8 cellular contexts compared by ENCODE assay signal in the genomic region with DNA sequence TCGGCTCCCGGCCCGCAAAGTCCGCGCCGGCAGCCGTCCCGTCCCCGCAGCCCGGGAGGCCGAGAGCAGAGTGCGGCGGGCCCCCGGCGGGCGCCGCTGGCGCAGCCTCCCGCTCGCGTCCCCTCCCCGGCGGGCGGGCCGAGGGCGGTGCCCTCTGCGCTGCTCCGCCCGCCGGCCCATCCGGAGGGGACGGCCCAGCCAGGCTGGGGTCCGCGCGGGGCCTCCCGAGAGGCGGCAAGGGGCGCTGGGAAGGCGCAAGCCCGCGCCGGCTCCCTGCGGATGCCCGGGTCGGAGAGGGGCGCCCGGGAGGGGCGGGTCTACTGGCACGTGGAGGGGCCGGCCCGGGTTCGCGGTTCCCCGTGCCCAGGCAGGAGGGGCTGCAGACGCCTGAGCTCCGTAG. TPM values are rescaled to one million over a fixed set of nuclear protein-coding genes. Genes with fewer than 3 reads are reported as not detected.
DNase-seq lines count a peak whose midpoint lies in the region; ATAC-seq, FAIRE-seq and TF ChIP-seq lines count a peak whose summit lies in the region.

Gene CLCN2 (minus strand): TSS at position 74 of the 400 bp plus-strand sequence. CDS start 126 bp downstream, outside the sequence.
Gene POLR2H (plus strand): TSS at position 179 of the 400 bp plus-strand sequence. CDS start 1,783 bp downstream, outside the sequence.

- no peaks in the 10 kb centered on the region for H3K27me3 ChIP-seq in AG04450 (ENCODE audit: control insufficient read depth, insufficient read depth, low read length)
- H3K27me3 ChIP-seq in OCI-LY1 (ENCODE audit: insufficient read depth, low read length), result peaks cover 5% of the 10 kb centered on the region; the same call in 1 of the 2 replicates
- no peaks in the 10 kb centered on the region for H3K27me3 ChIP-seq in osteoblast (ENCODE audit: insufficient read depth, low read length)

- H3K36me3 Mint-ChIP-seq in activated naive CD4-positive, alpha-beta T cell treated with anti-CD3 and anti-CD28 coated beads, Interleukin-2, amount 10 ng/mL, durations not matched to agents 7 days and 5 days, result peaks cover 20% of the 10 kb centered on the region

- H3K4me3 ChIP-seq in AG04450 (ENCODE audit: low read depth, low read length), result peak within 1 kb of the TSS; percentile 81
- H3K4me3 ChIP-seq in OCI-LY1 (ENCODE audit: low read depth, low read length, poor library complexity, severe bottlenecking), result peak within 1 kb of the TSS; percentile 84
- peak within 1 kb of the TSS; percentile 90 for H3K4me3 ChIP-seq in osteoblast (ENCODE audit: insufficient read depth, low read length)

- peaks cover 31% of the 10 kb centered on the region for H3K4me1 Mint-ChIP-seq in activated naive CD4-positive, alpha-beta T cell treated with anti-CD3 and anti-CD28 coated beads, Interleukin-2, amount 10 ng/mL, durations not matched to agents 7 days and 5 days

- no peaks in the 10 kb centered on the region for H3F3A ChIP-seq in OCI-LY1 (ENCODE audit: insufficient read depth, low read length)

- H3K27ac Mint-ChIP-seq in activated naive CD4-positive, alpha-beta T cell treated with anti-CD3 and anti-CD28 coated beads, Interleukin-2, amount 10 ng/mL, durations not matched to agents 7 days and 5 days, result peak within 1 kb of the TSS; percentile 92

- no peaks in the 10 kb centered on the region for H3K9me3 ChIP-seq in AG04450 (ENCODE audit: control insufficient read depth, insufficient read depth, low read length)
- H3K9me3 ChIP-seq in OCI-LY1 (ENCODE audit: low read length), result no peaks in the 10 kb centered on the region
- H3K9me3 ChIP-seq in osteoblast (ENCODE audit: low read depth, low read length), result no peaks in the 10 kb centered on the region

- H3K9me3 Mint-ChIP-seq in activated naive CD4-positive, alpha-beta T cell treated with anti-CD3 and anti-CD28 coated beads, Interleukin-2, amount 10 ng/mL, durations not matched to agents 7 days and 5 days, result no peaks in the 10 kb centered on the region

- peaks cover 29% of the 10 kb centered on the region for H3K27me3 Mint-ChIP-seq in activated naive CD4-positive, alpha-beta T cell treated with anti-CD3 and anti-CD28 coated beads, Interleukin-2, amount 10 ng/mL, durations not matched to agents 7 days and 5 days

- POLR2A ChIA-PET in AG04450 (lab: Yijun Ruan, JAX), result interaction anchor here (0.7 to 1.3 kb wide), 3 partner anchors 46 to 1649 kb away, joined by 3 to 4 read pairs (median 4); no protein-coding TSS in a partner anchor

- TF ChIP-seq CTCF in AG04450 (IDR thresholded peaks at IDR 0.05; ENCODE audit: low read depth, low read length), result no peak
- TF ChIP-seq CTCF in OCI-LY1 (IDR thresholded peaks at IDR 0.05; ENCODE audit: low read length), result no peak
- TF ChIP-seq CTCF in osteoblast (IDR thresholded peaks at IDR 0.05; ENCODE audit: extremely low read depth, low read depth, low read length), result no peak

- CTCF ChIA-PET in AG04450 (lab: Charles Lee), result interaction anchor here (1.6 to 1.8 kb wide), 2 partner anchors 8 to 10 kb away, joined by 6 to 12 read pairs; no protein-coding TSS in a partner anchor
- CTCF ChIA-PET in activated naive CD4-positive, alpha-beta T cell treated with anti-CD3 and anti-CD28 coated beads, Interleukin-2, amount 10 ng/mL, durations not matched to agents 7 days and 5 days (lab: Charles Lee), result interaction anchor here (1.1 to 2.0 kb wide), 3 partner anchors 9 to 181 kb away, joined by 3 to 6 read pairs (median 3); no protein-coding TSS in a partner anchor

- intact Hi-C loops in head of caudate nucleus (cut with DNase I), result no loop called here

- no peak for DNase-seq in AG04450 (ENCODE audit: low read depth, low spot score)
- DNase-seq in activated naive CD4-positive, alpha-beta T cell treated with anti-CD3 and anti-CD28 coated beads, Interleukin-2, amount 10 ng/mL, durations not matched to agents 7 days and 5 days, result peak; percentile 70
- DNase-seq in head of caudate nucleus, result peak in 40 of 42 donors; percentile 46 to 85 (median 72)
- DNase-seq in osteoblast (ENCODE audit: insufficient read length, low spot score, missing footprints), result peak; percentile 94
- peak; percentile 84 for DNase-seq in urothelium cell line (ENCODE audit: low spot score)

- H3K79me2 ChIP-seq in OCI-LY1 (ENCODE audit: insufficient read depth, low read length), result no peaks in the 10 kb centered on the region
- peaks cover 30% of the 10 kb centered on the region for H3K79me2 ChIP-seq in osteoblast (ENCODE audit: insufficient read depth, low read length)

- no peaks in the 10 kb centered on the region for H3K9me2 ChIP-seq in OCI-LY1 (ENCODE audit: low read depth, low read length)

- H2AFZ ChIP-seq in OCI-LY1 (ENCODE audit: low read length) (no peak within 1 kb of the TSS), osteoblast (ENCODE audit: low read length) (peak within 1 kb of the TSS; percentile 88)

- H3K9ac ChIP-seq in OCI-LY1 (ENCODE audit: low read length), result peak within 1 kb of the TSS; percentile 70

- H3K4me3 Mint-ChIP-seq in activated naive CD4-positive, alpha-beta T cell treated with anti-CD3 and anti-CD28 coated beads, Interleukin-2, amount 10 ng/mL, durations not matched to agents 7 days and 5 days, result peak within 1 kb of the TSS; percentile 91

- H3K4me2 ChIP-seq in OCI-LY1 (ENCODE audit: low read length) (peak within 1 kb of the TSS; percentile 83), osteoblast (ENCODE audit: insufficient read depth, low read length) (peak within 1 kb of the TSS; percentile 94)

- H4K20me1 ChIP-seq in OCI-LY1 (ENCODE audit: insufficient read depth, low read length) (no peaks in the 10 kb centered on the region), osteoblast (ENCODE audit: insufficient read depth, low read length) (peaks cover 7% of the 10 kb centered on the region)

- H3K36me3 ChIP-seq in OCI-LY1 (ENCODE audit: insufficient read depth, low read length), result peaks cover 16% of the 10 kb centered on the region
- peaks cover 14% of the 10 kb centered on the region for H3K36me3 ChIP-seq in osteoblast (ENCODE audit: insufficient read depth, low read length)

- H3K4me1 ChIP-seq in OCI-LY1 (ENCODE audit: insufficient read depth, low read length, severe bottlenecking) (peaks cover 19% of the 10 kb centered on the region), osteoblast (ENCODE audit: insufficient read depth, low read length) (peaks cover 19% of the 10 kb centered on the region)

- FAIRE-seq in urothelium cell line (lab: Jason Lieb, UNC), result peak; percentile 40

- ATAC-seq in GM18519 (IDR thresholded peaks at IDR 0.05; ENCODE audit: low FRiP score, unreplicated experiment) (peak; percentile 30), HG03095 (IDR thresholded peaks at IDR 0.05; ENCODE audit: unreplicated experiment) (peak; percentile 40)

- H3K27ac ChIP-seq in AG04450 (ENCODE audit: low read depth, low read length) (peak within 1 kb of the TSS; percentile 73), OCI-LY1 (ENCODE audit: low read depth, low read length, poor library complexity, severe bottlenecking) (peak within 1 kb of the TSS; percentile 17), osteoblast (ENCODE audit: low read depth, low read length) (peak within 1 kb of the TSS; percentile 96)

RNA-seq across cellular contexts. Expression of gene CLCN2, which starts in this region (rescaled TPM):
- polyA plus RNA-seq in AG04450 (2011; rRNA removed), result 1.7 and 2.1 TPM in 2 replicates
- 6.6 and 7.0 TPM in 2 replicates for polyA minus RNA-seq in AG04450 (2011; rRNA and poly(A)+ RNA removed)
- 3.2 and 4.3 TPM in 2 replicates for total RNA-seq in osteoblast

RNA-seq across cellular contexts. Expression of gene POLR2H, which starts in this region (rescaled TPM):
- 81.2 and 94.4 TPM in 2 replicates for polyA plus RNA-seq in AG04450 (2011; rRNA removed)
- 36.9 and 42.9 TPM in 2 replicates for polyA minus RNA-seq in AG04450 (2011; rRNA and poly(A)+ RNA removed)
- total RNA-seq in osteoblast, result 47.4 and 61.2 TPM in 2 replicates

Comparison
In these comparisons a context has a peak if more than half of its experiments do, and no peak if none do; other contexts are left out.
1. H3K27ac ChIP-seq: peak in every context shown above with its lines; median percentile 96 in osteoblast; 73 in AG04450; 17 in OCI-LY1.